14 cellular contexts compared by ENCODE assay signal in the genomic region with DNA sequence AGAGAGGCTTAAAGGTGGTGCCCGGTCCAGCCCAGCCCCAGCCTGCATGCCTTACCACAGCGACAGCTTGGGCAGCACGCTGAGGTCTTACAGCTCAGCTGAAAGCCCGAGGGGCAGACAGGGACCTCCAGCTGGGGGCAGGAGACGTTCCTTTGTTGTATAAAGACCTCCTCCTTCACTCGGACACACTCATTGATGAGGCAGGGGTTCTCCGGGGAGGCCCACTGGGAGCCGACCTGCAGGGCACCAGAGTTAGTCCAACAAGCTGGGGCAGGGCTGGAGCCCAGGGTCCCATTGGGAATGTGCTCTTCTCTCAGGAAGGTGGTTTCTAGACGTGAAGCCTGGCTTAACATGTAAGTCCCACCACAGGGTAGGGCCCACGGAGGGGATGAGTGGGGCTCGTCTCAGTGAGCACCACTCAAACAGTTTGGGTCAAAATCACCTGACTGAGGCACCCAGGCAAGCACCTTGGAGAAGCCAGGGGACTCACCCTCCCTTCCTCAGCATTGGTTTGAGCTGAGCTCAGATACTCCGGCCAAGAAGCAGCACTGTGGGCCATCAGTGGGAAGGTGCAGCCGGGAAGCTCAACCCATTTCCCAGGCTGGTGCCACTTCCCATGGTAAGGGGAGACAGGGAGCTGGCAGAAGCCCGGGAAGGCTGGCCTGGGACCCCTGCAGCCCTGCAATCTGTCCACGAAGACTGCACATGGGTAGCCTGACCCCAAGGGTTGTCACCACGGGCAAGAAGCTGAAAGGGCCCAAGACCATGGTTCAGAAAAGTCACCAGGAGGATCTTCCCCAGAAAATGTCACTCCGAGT. TPM values are rescaled to one million over a fixed set of nuclear protein-coding genes. Genes with fewer than 3 reads are reported as not detected.
DNase-seq lines count a peak whose midpoint lies in the region; TF ChIP-seq lines count a peak whose summit lies in the region.
"Had no signal": no experiment of that assay in that cellular context is flagged by ENCODE, and none has a peak within 500 bp of the region (broad histone marks: within the 10 kb centered on the region; RNA-seq: fewer than 3 reads in every experiment).

No MANE protein-coding gene starts in this region.

- H3K4me1 Mint-ChIP-seq in endodermal cell = peaks cover 19% of the 10 kb centered on the region

- H3K36me3 ChIP-seq in HEK293 (ENCODE audit: control insufficient read depth in 2 of 2, insufficient read depth in 1 of 2, low read length in 2 of 2) = no peaks in the 10 kb centered on the region
- H3K36me3 ChIP-seq in endodermal cell (ENCODE audit: control insufficient read depth, insufficient read depth, low read length) = peaks cover 32% of the 10 kb centered on the region
- H3K36me3 ChIP-seq in neuronal stem cell (replicated peaks in 1 of 2; ENCODE audit: control insufficient read depth in 2 of 2, insufficient read depth in 2 of 2, low read length in 2 of 2) = no peaks in the 10 kb centered on the region
- no peaks in the 10 kb centered on the region for H3K36me3 ChIP-seq in tibial artery
- H3K36me3 ChIP-seq: BLaER1 treated with 17β-estradiol and CSF1 and Interleukin-3, amounts not matched to agents 10 nM and 100 nM; HAP-1 had no signal

- H2BK120ac ChIP-seq in neuronal stem cell (ENCODE audit: low read depth, low read length) = no peak overlapping the region

- no peak overlapping the region for H3K4me2 ChIP-seq in neuronal stem cell (ENCODE audit: insufficient read depth, low read length, poor library complexity, severe bottlenecking)
- H3K4me2 ChIP-seq: BLaER1 treated with 17β-estradiol and CSF1 and Interleukin-3, amounts not matched to agents 10 nM and 100 nM had no signal

- H3K4ac ChIP-seq in neuronal stem cell (ENCODE audit: low read length) = no peak overlapping the region

- no peak overlapping the region for H2AK5ac ChIP-seq in neuronal stem cell (ENCODE audit: low read depth, low read length)

- H3K4me3 ChIP-seq in HEK293 (ENCODE audit: low read depth, low read length) (no peak overlapping the region), endodermal cell (ENCODE audit: low read length) (no peak overlapping the region), neuronal stem cell (ENCODE audit: low read length in 2 of 2) (no peak overlapping the region), tibial artery (no peak overlapping the region)
- H3K4me3 ChIP-seq: BLaER1 treated with 17β-estradiol and CSF1 and Interleukin-3, amounts not matched to agents 10 nM and 100 nM; HAP-1 had no signal

- peaks cover 88% of the 10 kb centered on the region for H3K36me3 Mint-ChIP-seq in endodermal cell (ENCODE audit: low read depth)
- H3K36me3 Mint-ChIP-seq: CD4-positive, CD25-positive, alpha-beta regulatory T cell had no signal

- H3K9ac ChIP-seq in endodermal cell (ENCODE audit: extremely low read depth, low read length, poor library complexity, severe bottlenecking) = no peak overlapping the region
- no peak overlapping the region for H3K9ac ChIP-seq in neuronal stem cell (ENCODE audit: low read depth, low read length, poor library complexity)
- H3K9ac ChIP-seq: BLaER1 treated with 17β-estradiol and CSF1 and Interleukin-3, amounts not matched to agents 10 nM and 100 nM had no signal

- 74 to 82% methylated on average over 13 to 17 of the region's 17 CpGs for WGBS in endodermal cell (ENCODE audit: insufficient coverage in 1 of 2, insufficient read length in 1 of 2), 2 experiments
- WGBS in neuronal stem cell (ENCODE audit: extremely low coverage in 2 of 2, insufficient read length in 2 of 2, insufficient replicate concordance in 1 of 2), 2 donors = no CpG with 5 or more reads among the region's 17 CpGs

- H3K9me3 Mint-ChIP-seq in endodermal cell = no peaks in the 10 kb centered on the region
- H3K9me3 Mint-ChIP-seq: CD4-positive, CD25-positive, alpha-beta regulatory T cell; HFFc6 had no signal

- peak overlapping the region; percentile 25 for H2BK5ac ChIP-seq in neuronal stem cell (ENCODE audit: low read length)

- no peak overlapping the region for H4K91ac ChIP-seq in neuronal stem cell (ENCODE audit: low read depth, low read length, poor library complexity)

- H3K27ac Mint-ChIP-seq in endodermal cell = no peak overlapping the region
- H3K27ac Mint-ChIP-seq: CD4-positive, CD25-positive, alpha-beta regulatory T cell; HFFc6 had no signal

- POLR2A ChIA-PET in HEK293 (lab: Yijun Ruan, JAX) = no interaction called here

- no peak for TF ChIP-seq CTCF in HEK293 (tag by site-specific recombination; IDR thresholded peaks at IDR 0.05)
- no peak for TF ChIP-seq CTCF in endodermal cell (conservative IDR thresholded peaks at IDR 0.05)
- TF ChIP-seq CTCF in GM13977 (IDR thresholded peaks at IDR 0.05; ENCODE audit: extremely low read depth, insufficient read depth, missing control alignments) = no peak
- no peak for TF ChIP-seq CTCF in tibial artery (IDR thresholded peaks at IDR 0.05)

- DNase-seq in ELF-1 (ENCODE audit: low read depth, low spot score) (peak; percentile 69), endodermal cell (peak; percentile 55), neuronal stem cell (ENCODE audit: low spot score) (no peak), GM13977 (ENCODE audit: low spot score) (no peak), germinal center (ENCODE audit: low spot score) (no peak), tibial artery (no peak)
- DNase-seq: 8988T; CD4-positive, CD25-positive, alpha-beta regulatory T cell; DMS53 had no signal

- no peak overlapping the region for H3K14ac ChIP-seq in neuronal stem cell (ENCODE audit: low read length)

- H3K27ac ChIP-seq in HEK293 (ENCODE audit: extremely low read depth, low read depth, low read length) (no peak overlapping the region), endodermal cell (ENCODE audit: low read depth, low read length) (no peak overlapping the region), neuronal stem cell (replicated peaks; ENCODE audit: low read length) (no peak overlapping the region), tibial artery (no peak overlapping the region)
- H3K27ac ChIP-seq: BLaER1 treated with 17β-estradiol and CSF1 and Interleukin-3, amounts not matched to agents 10 nM and 100 nM had no signal

- H3K18ac ChIP-seq in neuronal stem cell (ENCODE audit: low read length) = peak overlapping the region; percentile 59

- in situ Hi-C loops in GM13977 (cut with MboI; ENCODE audit: low pct_unique_long_range_greater_than_20kb, low sequenced_read_pairs, unreplicated experiment) = no loop called here

- intact Hi-C loops in tibial artery (cut with DNase I; ENCODE audit: low total_unique reads) = no loop called here

- H3K27me3 Mint-ChIP-seq in endodermal cell (ENCODE audit: insufficient read depth) = no peaks in the 10 kb centered on the region

- no peak overlapping the region for H2AFZ ChIP-seq in neuronal stem cell (ENCODE audit: low read length)

- no peak overlapping the region for H4K8ac ChIP-seq in neuronal stem cell (ENCODE audit: low read depth, low read length)

- no peak overlapping the region for H2BK12ac ChIP-seq in neuronal stem cell (ENCODE audit: low read length)

- H3K79me1 ChIP-seq in neuronal stem cell (ENCODE audit: low read depth, low read length) = no peaks in the 10 kb centered on the region

- H3K9me3 ChIP-seq in HEK293 (ENCODE audit: control insufficient read depth, insufficient read depth, low read depth, low read length) (no peaks in the 10 kb centered on the region), endodermal cell (ENCODE audit: control insufficient read depth, low read length) (no peaks in the 10 kb centered on the region), neuronal stem cell (replicated peaks in 1 of 2; ENCODE audit: control insufficient read depth in 2 of 2, insufficient read depth in 1 of 2, low read depth in 1 of 2, low read length in 2 of 2) (no peaks in the 10 kb centered on the region), tibial artery (no peaks in the 10 kb centered on the region)
- H3K9me3 ChIP-seq: BLaER1 treated with 17β-estradiol and CSF1 and Interleukin-3, amounts not matched to agents 10 nM and 100 nM; HAP-1 had no signal

- no peak overlapping the region for H3K4me3 Mint-ChIP-seq in endodermal cell
- H3K4me3 Mint-ChIP-seq: CD4-positive, CD25-positive, alpha-beta regulatory T cell; HFFc6 had no signal

- peak overlapping the region; percentile 12 for H2BK15ac ChIP-seq in neuronal stem cell (ENCODE audit: low read length)

- H3K27me3 ChIP-seq in endodermal cell (ENCODE audit: control insufficient read depth, insufficient read depth, low read length, poor library complexity, severe bottlenecking) (no peaks in the 10 kb centered on the region), neuronal stem cell (ENCODE audit: control insufficient read depth in 3 of 3, insufficient read depth in 3 of 3, low read depth in 1 of 3, low read length in 3 of 3) (peaks cover 0 to 16% (median 0%) of the 10 kb centered on the region in 3 experiments), tibial artery (peaks cover 0 to 7% of the 10 kb centered on the region in 2 donors)
- H3K27me3 ChIP-seq: BLaER1 treated with 17β-estradiol and CSF1 and Interleukin-3, amounts not matched to agents 10 nM and 100 nM had no signal

- H3K4me1 ChIP-seq in HEK293 (ENCODE audit: control insufficient read depth, insufficient read depth, low read length) (no peaks in the 10 kb centered on the region), endodermal cell (ENCODE audit: control insufficient read depth, insufficient read depth, low read length) (no peaks in the 10 kb centered on the region), neuronal stem cell (ENCODE audit: control insufficient read depth in 2 of 2, insufficient read depth in 1 of 2, low read depth in 1 of 2, low read length in 2 of 2) (peaks cover 0 to 13% of the 10 kb centered on the region in 2 donors), tibial artery (no peaks in the 10 kb centered on the region)
- H3K4me1 ChIP-seq: HAP-1 had no signal

- CTCF ChIA-PET in HEK293 (lab: Yijun Ruan, JAX) = interaction anchor here (2.1 kb wide), 1 partner anchor 19 kb away, joined by 6 read pairs; no protein-coding TSS in a partner anchor

- H3K23ac ChIP-seq in neuronal stem cell (ENCODE audit: low read depth, low read length, poor library complexity) = no peak overlapping the region

TF ChIP-seq in HEK293, 187 proteins besides CTCF, POLR2A, EP300 and RAD21:
- TF ChIP-seq ZNF16 (tag by site-specific recombination; IDR thresholded peaks at IDR 0.05; ENCODE audit: low read depth) (no peak), ZIC2 (tag by site-specific recombination; IDR thresholded peaks at IDR 0.05) (peak; percentile 37)
TF ChIP-seq in HEK293: peak in this region for 1.

RNA-seq across cellular contexts. Expression of a gene that starts 24.3 kb away (rescaled TPM):
- 10 to 100 TPM; 14.3 to 28.5 TPM for total RNA-seq in endodermal cell
- polyA plus RNA-seq in endodermal cell (2013, experiment 1 of 2) = 4.3 TPM
- 5.0 TPM for polyA plus RNA-seq in endodermal cell (2013, experiment 2 of 2)
- 1.2 TPM for polyA plus RNA-seq in neuronal stem cell (2013, experiment 1 of 2)
- polyA plus RNA-seq in neuronal stem cell (2013, experiment 2 of 2) = 1.3 TPM
- total RNA-seq: HepG2 had no signal
- polyA plus RNA-seq: CD4-positive, CD25-positive, alpha-beta regulatory T cell had no signal

Comparison
In these comparisons a context has a peak if more than half of its experiments do, and no peak if none do; other contexts are left out.
1. DNase-seq: peak in ELF-1 (single experiment) and endodermal cell (single experiment); none in neuronal stem cell (single experiment), GM13977 (single experiment), germinal center (single experiment) and tibial artery (0 of 2).